In the genomic region with DNA sequence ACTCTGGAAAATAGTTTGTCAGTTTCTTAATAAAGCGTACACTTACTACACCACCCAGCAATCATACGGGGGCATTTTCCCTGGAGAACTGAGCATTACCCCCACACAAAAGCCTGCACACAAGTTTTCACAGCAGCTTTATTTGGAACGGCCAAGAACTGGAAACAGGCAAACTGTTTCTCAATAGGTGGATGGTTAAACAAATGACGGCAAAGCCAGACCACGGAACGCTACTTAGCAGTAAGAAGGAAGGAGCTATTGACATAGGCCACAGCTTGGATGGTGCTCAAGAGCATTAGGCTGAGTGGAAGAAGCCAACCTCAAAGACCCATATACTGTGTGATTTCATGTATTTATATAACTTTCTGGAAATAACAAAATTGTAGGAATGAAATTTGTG, we compare ENCODE assay signal across 11 cellular contexts. TPM values are rescaled to one million over a fixed set of nuclear protein-coding genes. Genes with fewer than 3 reads are reported as not detected.
DNase-seq lines count a peak whose midpoint lies in the region; TF ChIP-seq lines count a peak whose summit lies in the region.
"Had no signal": no experiment of that assay in that cellular context is flagged by ENCODE, and none has a peak within 500 bp of the region (broad histone marks: within the 10 kb centered on the region; RNA-seq: fewer than 3 reads in every experiment).

No MANE protein-coding gene starts in this region.

- H3K4me3 ChIP-seq in NB4 (ENCODE audit: low read depth, low read length), result no peak overlapping the region
- H3K4me3 ChIP-seq: right atrium auricular region had no signal

- H3K36me3 Mint-ChIP-seq in progenitor cell of endocrine pancreas (ENCODE audit: insufficient read depth), result peaks cover 3% of the 10 kb centered on the region
- H3K36me3 Mint-ChIP-seq in activated T-helper 2 cell treated with anti-CD3 and anti-CD28 coated beads, Interferon-gamma antibody, Interleukin-2, Interleukin-4, amounts not matched to agents 10 μg/mL and 5 μg/mL and 100 μg/mL, durations not matched to agents 14 hours and 24 hours and 36 hours (ENCODE audit: low read depth), result no peaks in the 10 kb centered on the region

- H3K27me3 Mint-ChIP-seq in progenitor cell of endocrine pancreas, result no peaks in the 10 kb centered on the region
- peaks cover 34% of the 10 kb centered on the region for H3K27me3 Mint-ChIP-seq in activated T-helper 2 cell treated with anti-CD3 and anti-CD28 coated beads, Interferon-gamma antibody, Interleukin-2, Interleukin-4, amounts not matched to agents 10 μg/mL and 5 μg/mL and 100 μg/mL, durations not matched to agents 14 hours and 24 hours and 36 hours (ENCODE audit: low read depth)

- intact Hi-C loops in activated T-helper 2 cell treated with anti-CD3 and anti-CD28 coated beads, Interferon-gamma antibody, Interleukin-2, Interleukin-4, amounts not matched to agents 10 μg/mL and 5 μg/mL and 100 μg/mL, durations not matched to agents 14 hours and 24 hours and 36 hours (cut with micrococcal nuclease), result no loop called here

- DNase-seq in DMS153 (lab: John Stamatoyannopoulos, UW), result peak; percentile 42
- peak; percentile 54 for DNase-seq in NB4 (ENCODE audit: low read depth)
- DNase-seq in dermis blood vessel endothelial cell, result peak; percentile 59
- no peak for DNase-seq in progenitor cell of endocrine pancreas (ENCODE audit: low spot score, unreplicated experiment)
- no peak for DNase-seq in activated CD4-positive, alpha-beta T cell treated with anti-CD3 and anti-CD28 coated beads for 1 hour
- no peak for DNase-seq in NCI-H345 (lab: John Stamatoyannopoulos, UW)
- DNase-seq in cerebellum (ENCODE audit: low spot score), result no peak
- no peak for DNase-seq in activated T-helper 2 cell treated with anti-CD3 and anti-CD28 coated beads, Interferon-gamma antibody, Interleukin-2, Interleukin-4, amounts not matched to agents 10 μg/mL and 5 μg/mL and 100 μg/mL, durations not matched to agents 14 hours and 24 hours and 36 hours (ENCODE audit: low spot score)
- DNase-seq: foreskin melanocyte, H7 had no signal

- no peak overlapping the region for H3K4me3 Mint-ChIP-seq in progenitor cell of endocrine pancreas (ENCODE audit: low read depth)
- no peak overlapping the region for H3K4me3 Mint-ChIP-seq in activated T-helper 2 cell treated with anti-CD3 and anti-CD28 coated beads, Interferon-gamma antibody, Interleukin-2, Interleukin-4, amounts not matched to agents 10 μg/mL and 5 μg/mL and 100 μg/mL, durations not matched to agents 14 hours and 24 hours and 36 hours (ENCODE audit: low read depth)

- TF ChIP-seq CTCF in NB4 (IDR thresholded peaks at IDR 0.05; ENCODE audit: low read depth, low read length), result no peak
- TF ChIP-seq CTCF in progenitor cell of endocrine pancreas (IDR thresholded peaks at IDR 0.05; ENCODE audit: unreplicated experiment), result no peak

- H3K4me1 Mint-ChIP-seq in progenitor cell of endocrine pancreas (ENCODE audit: low read depth), result peaks cover 6% of the 10 kb centered on the region
- peaks cover 21% of the 10 kb centered on the region for H3K4me1 Mint-ChIP-seq in activated T-helper 2 cell treated with anti-CD3 and anti-CD28 coated beads, Interferon-gamma antibody, Interleukin-2, Interleukin-4, amounts not matched to agents 10 μg/mL and 5 μg/mL and 100 μg/mL, durations not matched to agents 14 hours and 24 hours and 36 hours (ENCODE audit: low read depth)

- peak overlapping the region; percentile 59 for H3K27ac Mint-ChIP-seq in progenitor cell of endocrine pancreas
- H3K27ac Mint-ChIP-seq in activated T-helper 2 cell treated with anti-CD3 and anti-CD28 coated beads, Interferon-gamma antibody, Interleukin-2, Interleukin-4, amounts not matched to agents 10 μg/mL and 5 μg/mL and 100 μg/mL, durations not matched to agents 14 hours and 24 hours and 36 hours, result no peak overlapping the region

- H3K9me3 Mint-ChIP-seq in progenitor cell of endocrine pancreas (ENCODE audit: low read depth), result peaks cover 19% of the 10 kb centered on the region
- H3K9me3 Mint-ChIP-seq in activated T-helper 2 cell treated with anti-CD3 and anti-CD28 coated beads, Interferon-gamma antibody, Interleukin-2, Interleukin-4, amounts not matched to agents 10 μg/mL and 5 μg/mL and 100 μg/mL, durations not matched to agents 14 hours and 24 hours and 36 hours, result peaks cover 5% of the 10 kb centered on the region

- TF ChIP-seq POLR2A in NB4 (IDR thresholded peaks at IDR 0.05; ENCODE audit: extremely low read depth, insufficient read length), result no peak

RNA-seq across cellular contexts. Expression of gene MALL, which starts 9.0 kb away (rescaled TPM):
- total RNA-seq in dermis blood vessel endothelial cell (39.3 and 52.5 TPM in 2 replicates), progenitor cell of endocrine pancreas (6.9 TPM in 2 replicates), cerebellum (2.4 TPM)
- 2.0 and 2.3 TPM in 2 replicates for total RNA-seq in activated T-helper 2 cell treated with anti-CD3 and anti-CD28 coated beads, Interferon-gamma antibody, Interleukin-2, Interleukin-4, amounts not matched to agents 10 μg/mL and 5 μg/mL and 100 μg/mL, durations not matched to agents 14 hours and 24 hours and 36 hours

Comparison
In these comparisons a context has a peak if more than half of its experiments do, and no peak if none do; other contexts are left out.
1. DNase-seq: peak in DMS153 (single experiment), NB4 (single experiment) and dermis blood vessel endothelial cell (single experiment); none in progenitor cell of endocrine pancreas (single experiment), activated CD4-positive, alpha-beta T cell treated with anti-CD3 and anti-CD28 coated beads for 1 hour (single experiment), NCI-H345 (single experiment), cerebellum (single experiment) and activated T-helper 2 cell treated with anti-CD3 and anti-CD28 coated beads, Interferon-gamma antibody, Interleukin-2, Interleukin-4, amounts not matched to agents 10 μg/mL and 5 μg/mL and 100 μg/mL, durations not matched to agents 14 hours and 24 hours and 36 hours (single experiment).